8 cellular contexts compared by ENCODE assay signal in the genomic region with DNA sequence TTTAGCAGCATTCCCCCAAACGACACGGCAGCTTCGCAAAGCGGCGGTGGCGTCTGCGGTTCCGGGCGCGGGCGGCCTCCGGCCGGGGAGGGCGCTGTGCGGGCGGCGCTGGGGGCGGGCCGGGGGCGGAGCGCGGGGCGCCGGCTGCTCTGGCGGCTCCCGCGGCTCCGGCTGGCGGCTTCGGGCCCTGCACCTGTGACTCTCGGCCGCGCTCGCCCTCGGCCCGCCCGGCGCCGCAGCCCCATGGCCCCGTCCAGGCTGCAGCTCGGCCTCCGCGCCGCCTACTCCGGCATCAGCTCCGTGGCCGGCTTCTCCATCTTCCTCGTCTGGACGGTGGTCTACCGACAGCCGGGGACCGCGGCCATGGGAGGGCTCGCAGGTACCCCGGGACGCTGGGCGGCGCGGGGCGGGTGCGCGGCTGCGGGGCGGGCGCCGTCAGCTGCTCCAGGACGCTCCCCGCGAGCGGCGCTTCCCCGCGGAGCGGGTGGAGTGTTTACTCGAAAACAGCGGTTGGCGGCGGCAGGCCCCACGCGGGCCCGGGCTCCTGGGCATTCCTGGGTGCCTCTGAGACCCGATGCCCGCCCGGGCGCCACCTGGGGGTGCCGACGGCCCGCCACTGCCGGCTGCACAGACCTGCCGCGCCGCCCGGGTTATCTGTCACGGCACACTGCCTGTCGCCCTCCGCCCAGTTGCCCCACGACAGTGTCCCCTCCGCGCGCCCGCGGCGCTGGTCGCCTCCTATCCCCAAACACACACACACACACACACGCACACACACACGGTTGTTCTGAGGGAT. TPM values are rescaled to one million over a fixed set of nuclear protein-coding genes. Genes with fewer than 3 reads are reported as not detected.
DNase-seq lines count a peak whose midpoint lies in the region; ATAC-seq and TF ChIP-seq lines count a peak whose summit lies in the region.

A gene (plus strand): TSS at position 177 of the 796 bp plus-strand sequence. CDS start 67 bp downstream, at position 244.

- no peak for TF ChIP-seq RAD21 in IMR-90 (IDR thresholded peaks at IDR 0.05; ENCODE audit: low read length)

- H4K91ac ChIP-seq in IMR-90 (ENCODE audit: insufficient read depth, low read depth, low read length): no peak within 1 kb of the TSS

- H2BK15ac ChIP-seq in IMR-90 (ENCODE audit: low read depth, low read length): no peak within 1 kb of the TSS

- POLR2A ChIA-PET in IMR-90 (lab: Charles Lee; ENCODE audit: unreplicated experiment): no interaction called here

- peak within 1 kb of the TSS; percentile 75 for H2AK9ac ChIP-seq in IMR-90 (replicated peaks; ENCODE audit: low read depth, low read length, poor library complexity)

- peak within 1 kb of the TSS; percentile 48; the same call in 1 of the 2 replicates for H3K18ac ChIP-seq in IMR-90 (ENCODE audit: low read depth, low read length)

- H3K4ac ChIP-seq in IMR-90 (ENCODE audit: low read depth, low read length): peak within 1 kb of the TSS; percentile 81

- H3K9ac ChIP-seq in IMR-90 (ENCODE audit: low read depth, low read length): peak within 1 kb of the TSS; percentile 69

- no peak within 1 kb of the TSS for H2BK5ac ChIP-seq in IMR-90 (ENCODE audit: low read depth, low read length, poor library complexity, severe bottlenecking)

- TF ChIP-seq POLR2A in IMR-90 (IDR thresholded peaks at IDR 0.05; ENCODE audit: low read depth, low read length) (no peak), uterus (IDR thresholded peaks at IDR 0.05) (peak in 1 of 2 donors; percentile 69)

- H4K5ac ChIP-seq in IMR-90 (ENCODE audit: low read depth, low read length): peak within 1 kb of the TSS; percentile 58; the same call in 1 of the 2 replicates

- peaks cover 10% of the 10 kb centered on the region; the same call in 1 of the 2 replicates for H3K9me1 ChIP-seq in IMR-90 (ENCODE audit: insufficient read depth, low read length)

- DNase-seq in ELR (ENCODE audit: low read depth): peak; percentile 77
- DNase-seq in IMR-90: peak; percentile 46
- DNase-seq in T follicular helper cell (ENCODE audit: low read depth): peak; percentile 60
- peak; percentile 28 for DNase-seq in amniotic stem cell (lab: John Stamatoyannopoulos, UW)
- no peak for DNase-seq in right atrium auricular region (ENCODE audit: low spot score)
- peak; percentile 80 for DNase-seq in putamen (ENCODE audit: low spot score)
- peak; percentile 58 to 80 for DNase-seq in uterus

- H3K9me3 ChIP-seq in IMR-90 (ENCODE audit: control insufficient read depth, insufficient read depth, low read length): no peaks in the 10 kb centered on the region
- no peaks in the 10 kb centered on the region for H3K9me3 ChIP-seq in right atrium auricular region
- no peaks in the 10 kb centered on the region for H3K9me3 ChIP-seq in uterus

- H3K27me3 ChIP-seq in IMR-90 (ENCODE audit: control insufficient read depth, insufficient read depth, low read length): no peaks in the 10 kb centered on the region
- H3K27me3 ChIP-seq in right atrium auricular region: no peaks in the 10 kb centered on the region
- H3K27me3 ChIP-seq in uterus: no peaks in the 10 kb centered on the region

- no peaks in the 10 kb centered on the region for H3K36me3 ChIP-seq in IMR-90 (ENCODE audit: control insufficient read depth, insufficient read depth, low read length)
- no peaks in the 10 kb centered on the region for H3K36me3 ChIP-seq in right atrium auricular region
- H3K36me3 ChIP-seq in uterus: no peaks in the 10 kb centered on the region

- ATAC-seq in GM21526 (IDR thresholded peaks at IDR 0.05; ENCODE audit: low FRiP score, unreplicated experiment) (peak; percentile 65), IMR-90 (ENCODE audit: low read depth) (peak; percentile 90)

- H2AFZ ChIP-seq in IMR-90 (replicated peaks; ENCODE audit: low read length, poor library complexity): peak within 1 kb of the TSS; percentile 92

- H3K56ac ChIP-seq in IMR-90 (ENCODE audit: extremely low read depth, insufficient read depth, low read length): no peak within 1 kb of the TSS

- peak within 1 kb of the TSS; percentile 78 to 92; a peak in 2 of 4 replicates for H4K8ac ChIP-seq in IMR-90 (ENCODE audit: low read depth in 2 of 2, low read length in 2 of 2)

- H3K4me3 ChIP-seq in IMR-90 (ENCODE audit: insufficient read depth, low read depth, low read length) (peak within 1 kb of the TSS; percentile 92), right atrium auricular region (peak within 1 kb of the TSS; percentile 91 to 97), uterus (peak within 1 kb of the TSS; percentile 43 to 99)

- peak within 1 kb of the TSS; percentile 78 for H3K14ac ChIP-seq in IMR-90 (replicated peaks; ENCODE audit: low read depth, low read length)

- H3K4me1 ChIP-seq in IMR-90 (ENCODE audit: control insufficient read depth, insufficient read depth, low read length): peaks cover 28% of the 10 kb centered on the region
- H3K4me1 ChIP-seq in right atrium auricular region: peaks cover 0 to 68% of the 10 kb centered on the region in 2 donors
- peaks cover 0 to 5% of the 10 kb centered on the region in 2 donors for H3K4me1 ChIP-seq in uterus

- peaks cover 0 to 11% of the 10 kb centered on the region in 2 experiments; a peak in 1 of 4 replicates for H3K79me1 ChIP-seq in IMR-90 (ENCODE audit: low read depth in 1 of 2, low read length in 2 of 2)

- no TSS peak for BruUV-seq in IMR-90 (replicated peaks; lab: Mats Ljungman, UMichigan)

- H4K20me1 ChIP-seq in IMR-90 (ENCODE audit: insufficient read depth, low read length): no peaks in the 10 kb centered on the region

- peak within 1 kb of the TSS; percentile 40 for H2AK5ac ChIP-seq in IMR-90 (ENCODE audit: low read depth, low read length)

- H3K27ac ChIP-seq in IMR-90 (ENCODE audit: insufficient read depth, low read length) (peak within 1 kb of the TSS; percentile 5; the same call in 1 of the 2 replicates), right atrium auricular region (peak within 1 kb of the TSS; percentile 83 to 91), uterus (peak within 1 kb of the TSS; percentile 69 to 87)

- H2BK20ac ChIP-seq in IMR-90 (ENCODE audit: low read depth, low read length): no peak within 1 kb of the TSS

- in situ Hi-C loops in IMR-90 (cut with MboI; ENCODE audit: low sequenced_read_pairs): no loop called here

- intact Hi-C loops in IMR-90 (cut with micrococcal nuclease): loop anchor here (5.0 to 10.0 kb wide), 2 partner anchors 226 to 738 kb away; no protein-coding TSS in a partner anchor
- intact Hi-C loops in uterus (cut with DNase I; ENCODE audit: low total_unique reads): no loop called here

- peak within 1 kb of the TSS; percentile 92 for H3K4me2 ChIP-seq in IMR-90 (ENCODE audit: low read depth, low read length)

- WGBS in IMR-90 (ENCODE audit: extremely low coverage in 2 of 2, insufficient read length in 1 of 2), 2 experiments: 0% methylated on average over 69 of the region's 106 CpGs; no CpG with 5 or more reads in 1 of the 2 experiments

- TF ChIP-seq CTCF in IMR-90 (conservative IDR thresholded peaks at IDR 0.05; ENCODE audit: low read depth, low read length): peak; percentile 39
- peak; percentile 44 to 50 for TF ChIP-seq CTCF in right atrium auricular region (IDR thresholded peaks at IDR 0.05)
- TF ChIP-seq CTCF in uterus (IDR thresholded peaks at IDR 0.05): peak; percentile 22 to 59 (median 56)

- CTCF ChIA-PET in IMR-90 (lab: Yijun Ruan, JAX): interaction anchor here (0.7 to 1.0 kb wide), 5 partner anchors 13 to 65 kb away, joined by 3 to 4 read pairs (median 4); no protein-coding TSS in a partner anchor

- H2BK120ac ChIP-seq in IMR-90 (ENCODE audit: low read depth, low read length): no peak within 1 kb of the TSS

- H3K23ac ChIP-seq in IMR-90 (ENCODE audit: low read depth, low read length): peak within 1 kb of the TSS; percentile 89

- dilution Hi-C loops in IMR-90 (cut with HindIII; ENCODE audit: low sequenced_read_pairs, unreplicated experiment): no loop called here

TF ChIP-seq in IMR-90, 13 proteins besides CTCF, POLR2A, EP300 and RAD21 (continues in another document):
- no peak for TF ChIP-seq RFX5 (IDR thresholded peaks at IDR 0.05; ENCODE audit: low read depth, low read length)
- TF ChIP-seq MXI1 (IDR thresholded peaks at IDR 0.05; ENCODE audit: borderline replicate concordance, low read depth, low read length): no peak; the same call in 1 of the 2 replicates
- TF ChIP-seq FOS (IDR thresholded peaks at IDR 0.05; ENCODE audit: low read depth, low read length): no peak
- no peak for TF ChIP-seq CEBPB (IDR thresholded peaks at IDR 0.05; ENCODE audit: low read depth, low read length)
- TF ChIP-seq MAZ (IDR thresholded peaks at IDR 0.05; ENCODE audit: borderline replicate concordance, low read depth, low read length): peak; percentile 64; the same call in 1 of the 2 replicates
- peak; percentile 7 for TF ChIP-seq RCOR1 (IDR thresholded peaks at IDR 0.05; ENCODE audit: insufficient replicate concordance, low read length)
- no peak for TF ChIP-seq BHLHE40 (IDR thresholded peaks at IDR 0.05; ENCODE audit: low read depth, low read length)
- TF ChIP-seq, protein P1, sequence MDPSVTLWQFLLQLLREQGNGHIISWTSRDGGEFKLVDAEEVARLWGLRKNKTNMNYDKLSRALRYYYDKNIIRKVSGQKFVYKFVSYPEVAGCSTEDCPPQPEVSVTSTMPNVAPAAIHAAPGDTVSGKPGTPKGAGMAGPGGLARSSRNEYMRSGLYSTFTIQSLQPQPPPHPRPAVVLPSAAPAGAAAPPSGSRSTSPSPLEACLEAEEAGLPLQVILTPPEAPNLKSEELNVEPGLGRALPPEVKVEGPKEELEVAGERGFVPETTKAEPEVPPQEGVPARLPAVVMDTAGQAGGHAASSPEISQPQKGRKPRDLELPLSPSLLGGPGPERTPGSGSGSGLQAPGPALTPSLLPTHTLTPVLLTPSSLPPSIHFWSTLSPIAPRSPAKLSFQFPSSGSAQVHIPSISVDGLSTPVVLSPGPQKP (IDR thresholded peaks at IDR 0.05; ENCODE audit: borderline replicate concordance, low read depth, low read length): no peak
- TF ChIP-seq CHD1 (IDR thresholded peaks at IDR 0.05; ENCODE audit: low read depth, low read length): no peak
- no peak for TF ChIP-seq SMC3 (IDR thresholded peaks at IDR 0.05; ENCODE audit: low read depth, low read length)
- TF ChIP-seq, protein P2, sequence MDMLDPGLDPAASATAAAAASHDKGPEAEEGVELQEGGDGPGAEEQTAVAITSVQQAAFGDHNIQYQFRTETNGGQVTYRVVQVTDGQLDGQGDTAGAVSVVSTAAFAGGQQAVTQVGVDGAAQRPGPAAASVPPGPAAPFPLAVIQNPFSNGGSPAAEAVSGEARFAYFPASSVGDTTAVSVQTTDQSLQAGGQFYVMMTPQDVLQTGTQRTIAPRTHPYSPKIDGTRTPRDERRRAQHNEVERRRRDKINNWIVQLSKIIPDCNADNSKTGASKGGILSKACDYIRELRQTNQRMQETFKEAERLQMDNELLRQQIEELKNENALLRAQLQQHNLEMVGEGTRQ (IDR thresholded peaks at IDR 0.05; ENCODE audit: low read depth, low read length): no peak
- no peak for TF ChIP-seq MAFK (IDR thresholded peaks at IDR 0.05; ENCODE audit: low read depth, low read length)

RNA-seq across cellular contexts. Expression of the gene that starts here (rescaled TPM):
- total RNA-seq in IMR-90 (2012; rRNA removed): 4.4 and 4.8 TPM in 2 replicates
- 5.9 and 6.0 TPM in 2 replicates for polyA plus RNA-seq in IMR-90 (2012; rRNA removed)
- 4.1 and 10.3 TPM in 2 replicates for polyA plus RNA-seq in IMR-90 (2012; cell fraction: cytosol; rRNA removed)
- polyA plus RNA-seq in IMR-90 (2012; cell fraction: nucleus; rRNA removed; ENCODE audit: low replicate concordance): 10.0 and 10.3 TPM in 2 replicates
- total RNA-seq in right atrium auricular region: 10 to 100 TPM; 48.9 to 52.0 TPM
- total RNA-seq in uterus: 10 to 100 TPM in 3 of 4 donors, 1 to 10 TPM in 1; 1.3 to 50.5 (median 15.4) TPM

Comparison
In these comparisons a context has a peak if more than half of its experiments do, and no peak if none do; other contexts are left out.
1. H3K27ac ChIP-seq: peak in every context shown above with its lines; median percentile 87 in right atrium auricular region; 78 in uterus; 5 in IMR-90.